15 cellular contexts compared by ENCODE assay signal in genomic region chr12:28536088-28536487, GRCh38.
A peak's percentile ranks its signal among the peaks of the same experiment; 100 is the strongest.
DNase-seq lines count a peak whose midpoint lies in the region; ATAC-seq and TF ChIP-seq lines count a peak whose summit lies in the region.
"Had no signal": no experiment of that assay in that cellular context is flagged by ENCODE, and none has a peak within 500 bp of the region (broad histone marks: within the 10 kb centered on the region; RNA-seq: fewer than 3 reads in every experiment).

No MANE protein-coding gene starts in this region.

- no peaks in the 10 kb centered on the region for H4K20me1 ChIP-seq in PC-3 (ENCODE audit: low read length)

- peaks cover 12% of the 10 kb centered on the region for H3K4me1 Mint-ChIP-seq in activated CD8-positive, alpha-beta T cell treated with anti-CD3 and anti-CD28 coated beads for 36 hours (ENCODE audit: low read depth)
- no peaks in the 10 kb centered on the region for H3K4me1 Mint-ChIP-seq in activated CD8-positive, alpha-beta T cell treated with anti-CD3 and anti-CD28 coated beads, Interleukin-2, amount 10 ng/mL, durations not matched to agents 7 days and 5 days (ENCODE audit: low read depth)
- no peaks in the 10 kb centered on the region for H3K4me1 Mint-ChIP-seq in CD4-positive, alpha-beta T cell (ENCODE audit: low read depth)
- H3K4me1 Mint-ChIP-seq: activated naive CD4-positive, alpha-beta T cell treated with anti-CD3 and anti-CD28 coated beads, Interleukin-2, amount 10 ng/mL, durations not matched to agents 7 days and 5 days had no signal

- no peak for TF ChIP-seq CTCF in activated CD8-positive, alpha-beta T cell treated with anti-CD3 and anti-CD28 coated beads for 36 hours (IDR thresholded peaks at IDR 0.05)
- TF ChIP-seq CTCF in PC-3 (conservative IDR thresholded peaks at IDR 0.05; ENCODE audit: low read depth, low read length) (no peak), choroid plexus epithelial cell (conservative IDR thresholded peaks at IDR 0.05; ENCODE audit: low read depth, low read length) (peak; percentile 12)
- TF ChIP-seq CTCF in CD4-positive, alpha-beta T cell (IDR thresholded peaks at IDR 0.05), result no peak

- H3K36me3 Mint-ChIP-seq in activated CD8-positive, alpha-beta T cell treated with anti-CD3 and anti-CD28 coated beads for 36 hours (ENCODE audit: low read depth), result peaks cover 14% of the 10 kb centered on the region
- no peaks in the 10 kb centered on the region for H3K36me3 Mint-ChIP-seq in activated CD8-positive, alpha-beta T cell treated with anti-CD3 and anti-CD28 coated beads, Interleukin-2, amount 10 ng/mL, durations not matched to agents 7 days and 5 days (ENCODE audit: low read depth)
- H3K36me3 Mint-ChIP-seq in CD4-positive, alpha-beta T cell (ENCODE audit: low read depth), result peaks cover 23% of the 10 kb centered on the region
- H3K36me3 Mint-ChIP-seq: activated naive CD4-positive, alpha-beta T cell treated with anti-CD3 and anti-CD28 coated beads, Interleukin-2, amount 10 ng/mL, durations not matched to agents 7 days and 5 days had no signal

- intact Hi-C loops in activated CD8-positive, alpha-beta T cell treated with anti-CD3 and anti-CD28 coated beads for 36 hours (cut with micrococcal nuclease), result no loop called here
- intact Hi-C loops in PC-3 (cut with micrococcal nuclease), result no loop called here
- intact Hi-C loops in CD4-positive, alpha-beta T cell (cut with DNase I, micrococcal nuclease), result no loop called here

- H3K4me2 ChIP-seq in PC-3 (ENCODE audit: low read length), result no peak overlapping the region

- peak overlapping the region; percentile 49 for H3K27ac Mint-ChIP-seq in activated CD8-positive, alpha-beta T cell treated with anti-CD3 and anti-CD28 coated beads for 36 hours
- no peak overlapping the region for H3K27ac Mint-ChIP-seq in activated CD8-positive, alpha-beta T cell treated with anti-CD3 and anti-CD28 coated beads, Interleukin-2, amount 10 ng/mL, durations not matched to agents 7 days and 5 days
- no peak overlapping the region for H3K27ac Mint-ChIP-seq in CD4-positive, alpha-beta T cell
- H3K27ac Mint-ChIP-seq: activated naive CD4-positive, alpha-beta T cell treated with anti-CD3 and anti-CD28 coated beads, Interleukin-2, amount 10 ng/mL, durations not matched to agents 7 days and 5 days; effector memory CD8-positive, alpha-beta T cell had no signal

- H3K4me3 Mint-ChIP-seq in activated CD8-positive, alpha-beta T cell treated with anti-CD3 and anti-CD28 coated beads for 36 hours, result peak overlapping the region; percentile 33
- H3K4me3 Mint-ChIP-seq in activated CD8-positive, alpha-beta T cell treated with anti-CD3 and anti-CD28 coated beads, Interleukin-2, amount 10 ng/mL, durations not matched to agents 7 days and 5 days, result no peak overlapping the region
- no peak overlapping the region for H3K4me3 Mint-ChIP-seq in CD4-positive, alpha-beta T cell
- H3K4me3 Mint-ChIP-seq: activated naive CD4-positive, alpha-beta T cell treated with anti-CD3 and anti-CD28 coated beads, Interleukin-2, amount 10 ng/mL, durations not matched to agents 7 days and 5 days; effector memory CD8-positive, alpha-beta T cell had no signal

- no peaks in the 10 kb centered on the region for H3F3A ChIP-seq in PC-3 (ENCODE audit: low read length, unreplicated experiment)

- no peaks in the 10 kb centered on the region for H3K27me3 ChIP-seq in PC-3 (ENCODE audit: low read length)
- no peaks in the 10 kb centered on the region for H3K27me3 ChIP-seq in CD4-positive, alpha-beta T cell (ENCODE audit: control insufficient read depth, insufficient read depth, low read length)
- H3K27me3 ChIP-seq: tibial artery had no signal

- no peaks in the 10 kb centered on the region for H3K9me3 ChIP-seq in PC-3 (ENCODE audit: low read length)
- H3K9me3 ChIP-seq in CD4-positive, alpha-beta T cell (ENCODE audit: control insufficient read depth, low read length), result no peaks in the 10 kb centered on the region
- H3K9me3 ChIP-seq: tibial artery had no signal

- no peaks in the 10 kb centered on the region for H3K36me3 ChIP-seq in PC-3 (ENCODE audit: low read depth, low read length)
- H3K36me3 ChIP-seq: tibial artery had no signal

- H3K4me1 ChIP-seq in PC-3 (ENCODE audit: insufficient read depth, low read length), result peaks cover 18% of the 10 kb centered on the region

- no peak for DNase-seq in activated CD8-positive, alpha-beta T cell treated with anti-CD3 and anti-CD28 coated beads for 36 hours
- no peak for DNase-seq in activated CD8-positive, alpha-beta T cell treated with anti-CD3 and anti-CD28 coated beads, Interleukin-2, amount 10 ng/mL, durations not matched to agents 7 days and 5 days
- peak; percentile 44 for DNase-seq in PC-3
- DNase-seq in choroid plexus epithelial cell (ENCODE audit: low read depth), result peak; percentile 90
- DNase-seq in stimulated activated naive CD8-positive, alpha-beta T cell treated with anti-CD3 and anti-CD28 coated beads, Interleukin-15, Interleukin-2, amounts not matched to agents 100 U/mL and 50 U/mL, for 24 hours, result no peak
- DNase-seq in CD4-positive, alpha-beta T cell, result no peak
- DNase-seq in stimulated activated CD4-positive, alpha-beta T cell treated with anti-CD3 and anti-CD28 coated beads, Interleukin-1b, Interleukin-23, amount 100 ng/mL, for 48 hours, result no peak
- DNase-seq: activated CD4-positive, alpha-beta T cell treated with anti-CD3 and anti-CD28 coated beads for 4 hours; activated naive CD4-positive, alpha-beta T cell treated with anti-CD3 and anti-CD28 coated beads, Interleukin-2, amount 10 ng/mL, durations not matched to agents 7 days and 5 days; DND-41; effector memory CD8-positive, alpha-beta T cell; MM.1S; NCI-H69; tibial artery had no signal

- BruUV-seq in PC-3 (replicated peaks; lab: Mats Ljungman, UMichigan), result no TSS peak

- no peaks in the 10 kb centered on the region for H3K27me3 Mint-ChIP-seq in activated CD8-positive, alpha-beta T cell treated with anti-CD3 and anti-CD28 coated beads for 36 hours
- H3K27me3 Mint-ChIP-seq in activated CD8-positive, alpha-beta T cell treated with anti-CD3 and anti-CD28 coated beads, Interleukin-2, amount 10 ng/mL, durations not matched to agents 7 days and 5 days (ENCODE audit: low read depth), result no peaks in the 10 kb centered on the region
- no peaks in the 10 kb centered on the region for H3K27me3 Mint-ChIP-seq in CD4-positive, alpha-beta T cell
- H3K27me3 Mint-ChIP-seq: activated naive CD4-positive, alpha-beta T cell treated with anti-CD3 and anti-CD28 coated beads, Interleukin-2, amount 10 ng/mL, durations not matched to agents 7 days and 5 days; effector memory CD8-positive, alpha-beta T cell had no signal

- no peak overlapping the region for H2AFZ ChIP-seq in PC-3 (ENCODE audit: low read length)

- POLR2A ChIA-PET in activated CD8-positive, alpha-beta T cell treated with anti-CD3 and anti-CD28 coated beads for 36 hours (lab: Charles Lee), result no interaction called here
- POLR2A ChIA-PET in activated CD8-positive, alpha-beta T cell treated with anti-CD3 and anti-CD28 coated beads, Interleukin-2, amount 10 ng/mL, durations not matched to agents 7 days and 5 days (lab: Charles Lee), result no interaction called here
- POLR2A ChIA-PET in PC-3 (lab: Charles Lee; ENCODE audit: unreplicated experiment), result no interaction called here
- POLR2A ChIA-PET in CD4-positive, alpha-beta T cell (lab: Charles Lee), result interaction anchor here (0.8 kb wide), 1 partner anchor 24 kb away, joined by 3 read pairs; no protein-coding TSS in a partner anchor

- H3K4me3 ChIP-seq in PC-3 (ENCODE audit: low read length), result no peak overlapping the region
- no peak overlapping the region for H3K4me3 ChIP-seq in choroid plexus epithelial cell (ENCODE audit: low read depth, low read length)
- H3K4me3 ChIP-seq: tibial artery had no signal

- H3K9me3 Mint-ChIP-seq in activated CD8-positive, alpha-beta T cell treated with anti-CD3 and anti-CD28 coated beads for 36 hours, result peaks cover 2% of the 10 kb centered on the region
- peaks cover 4% of the 10 kb centered on the region for H3K9me3 Mint-ChIP-seq in activated CD8-positive, alpha-beta T cell treated with anti-CD3 and anti-CD28 coated beads, Interleukin-2, amount 10 ng/mL, durations not matched to agents 7 days and 5 days (ENCODE audit: insufficient read depth)
- no peaks in the 10 kb centered on the region for H3K9me3 Mint-ChIP-seq in CD4-positive, alpha-beta T cell
- H3K9me3 Mint-ChIP-seq: activated naive CD4-positive, alpha-beta T cell treated with anti-CD3 and anti-CD28 coated beads, Interleukin-2, amount 10 ng/mL, durations not matched to agents 7 days and 5 days; effector memory CD8-positive, alpha-beta T cell had no signal

- no peaks in the 10 kb centered on the region; the same call in 1 of the 2 replicates for H3K9me2 ChIP-seq in PC-3 (replicated peaks; ENCODE audit: low read length)

- CTCF ChIA-PET in activated CD8-positive, alpha-beta T cell treated with anti-CD3 and anti-CD28 coated beads for 36 hours (lab: Charles Lee), result no interaction called here
- CTCF ChIA-PET in activated CD8-positive, alpha-beta T cell treated with anti-CD3 and anti-CD28 coated beads, Interleukin-2, amount 10 ng/mL, durations not matched to agents 7 days and 5 days (lab: Charles Lee), result no interaction called here
- CTCF ChIA-PET in PC-3 (lab: Charles Lee), result no interaction called here
- CTCF ChIA-PET in CD4-positive, alpha-beta T cell (lab: Charles Lee), result no interaction called here

- no peaks in the 10 kb centered on the region for H3K79me2 ChIP-seq in PC-3 (ENCODE audit: low read length)

- peak; percentile 61 for ATAC-seq in activated CD8-positive, alpha-beta T cell treated with anti-CD3 and anti-CD28 coated beads for 36 hours
- ATAC-seq in activated CD8-positive, alpha-beta T cell treated with anti-CD3 and anti-CD28 coated beads, Interleukin-2, amount 10 ng/mL, durations not matched to agents 7 days and 5 days, result no peak
- ATAC-seq in PC-3 (no peak), GM19467 (IDR thresholded peaks at IDR 0.05; ENCODE audit: unreplicated experiment) (no peak)
- peak; percentile 46 for ATAC-seq in stimulated activated naive CD8-positive, alpha-beta T cell treated with anti-CD3 and anti-CD28 coated beads, Interleukin-15, Interleukin-2, amounts not matched to agents 100 U/mL and 50 U/mL, for 24 hours
- no peak for ATAC-seq in CD4-positive, alpha-beta T cell (ENCODE audit: poor library complexity)
- ATAC-seq: effector memory CD8-positive, alpha-beta T cell had no signal

- H3K9ac ChIP-seq in PC-3 (ENCODE audit: low read length), result no peak overlapping the region

- no peak overlapping the region for H3K27ac ChIP-seq in PC-3 (ENCODE audit: low read length)
- H3K27ac ChIP-seq in CD4-positive, alpha-beta T cell (ENCODE audit: low read depth, low read length), result no peak overlapping the region
- H3K27ac ChIP-seq: tibial artery had no signal

Comparison
In these comparisons a context has a peak if more than half of its experiments do, and no peak if none do; other contexts are left out.
1. ATAC-seq: peak in activated CD8-positive, alpha-beta T cell treated with anti-CD3 and anti-CD28 coated beads for 36 hours (single experiment) and stimulated activated naive CD8-positive, alpha-beta T cell treated with anti-CD3 and anti-CD28 coated beads, Interleukin-15, Interleukin-2, amounts not matched to agents 100 U/mL and 50 U/mL, for 24 hours (single experiment); none in activated CD8-positive, alpha-beta T cell treated with anti-CD3 and anti-CD28 coated beads, Interleukin-2, amount 10 ng/mL, durations not matched to agents 7 days and 5 days (single experiment), PC-3 (single experiment), CD4-positive, alpha-beta T cell (single experiment) and GM19467 (single experiment).
2. DNase-seq: peak in PC-3 (single experiment) and choroid plexus epithelial cell (single experiment); none in activated CD8-positive, alpha-beta T cell treated with anti-CD3 and anti-CD28 coated beads for 36 hours (single experiment), activated CD8-positive, alpha-beta T cell treated with anti-CD3 and anti-CD28 coated beads, Interleukin-2, amount 10 ng/mL, durations not matched to agents 7 days and 5 days (single experiment), stimulated activated naive CD8-positive, alpha-beta T cell treated with anti-CD3 and anti-CD28 coated beads, Interleukin-15, Interleukin-2, amounts not matched to agents 100 U/mL and 50 U/mL, for 24 hours (single experiment), CD4-positive, alpha-beta T cell (0 of 10) and stimulated activated CD4-positive, alpha-beta T cell treated with anti-CD3 and anti-CD28 coated beads, Interleukin-1b, Interleukin-23, amount 100 ng/mL, for 48 hours (single experiment).